8 cellular contexts compared by ENCODE assay signal in genomic region chr16:1492082-1492922, GRCh38. TPM values are rescaled to one million over a fixed set of nuclear protein-coding genes. Genes with fewer than 3 reads are reported as not detected.
DNase-seq lines count a peak whose midpoint lies in the region; ATAC-seq and TF ChIP-seq lines count a peak whose summit lies in the region.

No MANE protein-coding gene starts in this region.

- peaks cover 24% of the 10 kb centered on the region for H3K79me2 ChIP-seq in OCI-LY3 (ENCODE audit: low read length)

- CTCF ChIA-PET in CD4-positive, alpha-beta T cell (lab: Charles Lee), result interaction anchor here (0.7 to 1.3 kb wide), 3 partner anchors 36 to 389 kb away, joined by 3 to 4 read pairs (median 3); partner anchors contain the start of gene UQCC4

- H3K36me3 Mint-ChIP-seq in CD4-positive, alpha-beta T cell (ENCODE audit: low read depth), result peaks cover 5% of the 10 kb centered on the region
- no peaks in the 10 kb centered on the region for H3K36me3 Mint-ChIP-seq in endothelial cell (ENCODE audit: low read depth, unreplicated experiment)

- no peaks in the 10 kb centered on the region for H4K20me1 ChIP-seq in OCI-LY3 (ENCODE audit: insufficient read depth, low read length)

- H3K36me3 ChIP-seq in OCI-LY3 (replicated peaks; ENCODE audit: low read depth, low read length) (peaks cover 13% of the 10 kb centered on the region), neuron (ENCODE audit: insufficient read depth, low read length) (peaks cover 22% of the 10 kb centered on the region)

- no peaks in the 10 kb centered on the region for H3K27me3 Mint-ChIP-seq in CD4-positive, alpha-beta T cell
- H3K27me3 Mint-ChIP-seq in endothelial cell (ENCODE audit: unreplicated experiment), result peaks cover 13% of the 10 kb centered on the region

- peak overlapping the region; percentile 84 for H3K27ac ChIP-seq in CD4-positive, alpha-beta T cell (ENCODE audit: low read depth, low read length)
- peak overlapping the region; percentile 7; the same call in 1 of the 2 replicates for H3K27ac ChIP-seq in OCI-LY3 (ENCODE audit: low read length)

- H2AFZ ChIP-seq in OCI-LY3 (ENCODE audit: low read depth, low read length) (peak overlapping the region; percentile 19), neuron (ENCODE audit: low read depth, low read length) (peak overlapping the region; percentile 40)

- H3K4me1 ChIP-seq in OCI-LY3 (ENCODE audit: low read length) (peaks cover 12% of the 10 kb centered on the region), neuron (ENCODE audit: insufficient read depth, low read length) (peaks cover 15% of the 10 kb centered on the region)

- peak overlapping the region; percentile 97 for H3K27ac Mint-ChIP-seq in CD4-positive, alpha-beta T cell
- H3K27ac Mint-ChIP-seq in endothelial cell (ENCODE audit: unreplicated experiment), result peak overlapping the region; percentile 88

- POLR2A ChIA-PET in CD4-positive, alpha-beta T cell (lab: Charles Lee), result interaction anchor here (0.6 to 2.7 kb wide), 11 partner anchors 16 to 290 kb away, joined by 3 to 27 read pairs (median 3); partner anchors contain the start of genes JPT2, NUBP2, SPSB3 and TMEM204

- H3K4me3 Mint-ChIP-seq in CD4-positive, alpha-beta T cell, result peak overlapping the region; percentile 95
- peak overlapping the region; percentile 95 for H3K4me3 Mint-ChIP-seq in endothelial cell (ENCODE audit: unreplicated experiment)

- H3K4me2 ChIP-seq in OCI-LY3 (ENCODE audit: low read length), result peak overlapping the region; percentile 90

- peak overlapping the region; percentile 60 for H3K9ac ChIP-seq in OCI-LY3 (ENCODE audit: low read length)

- H3K4me3 ChIP-seq in OCI-LY3 (ENCODE audit: low read length), result peak overlapping the region; percentile 81
- peak overlapping the region; percentile 54 for H3K4me3 ChIP-seq in neuron (ENCODE audit: low read length)

- intact Hi-C loops in CD4-positive, alpha-beta T cell (cut with DNase I, micrococcal nuclease), result loop anchor here (2.0 to 5.0 kb wide), 7 partner anchors 18 to 185 kb away; partner anchors contain the start of genes CLCN7 (in 1 of the 2), UBE2I (in 1 of the 2) and UQCC4 (in 1 of the 2)

- H3K27me3 ChIP-seq in CD4-positive, alpha-beta T cell (ENCODE audit: control insufficient read depth, insufficient read depth, low read length), result no peaks in the 10 kb centered on the region
- no peaks in the 10 kb centered on the region for H3K27me3 ChIP-seq in OCI-LY3 (ENCODE audit: low read depth, low read length)
- H3K27me3 ChIP-seq in neuron (ENCODE audit: insufficient read depth, low read length), result no peaks in the 10 kb centered on the region

- no peaks in the 10 kb centered on the region for H3K9me3 ChIP-seq in CD4-positive, alpha-beta T cell (ENCODE audit: control insufficient read depth, low read length)
- H3K9me3 ChIP-seq in OCI-LY3 (ENCODE audit: insufficient read depth, low read length), result no peaks in the 10 kb centered on the region
- no peaks in the 10 kb centered on the region for H3K9me3 ChIP-seq in neuron (ENCODE audit: low read length)

- no peak for TF ChIP-seq CTCF in CD4-positive, alpha-beta T cell (IDR thresholded peaks at IDR 0.05)
- TF ChIP-seq CTCF in OCI-LY3 (IDR thresholded peaks at IDR 0.05; ENCODE audit: low read depth, low read length), result no peak
- no peak for TF ChIP-seq CTCF in endothelial cell (IDR thresholded peaks at IDR 0.05; ENCODE audit: unreplicated experiment)

- ATAC-seq in CD4-positive, alpha-beta T cell (ENCODE audit: poor library complexity), result no peak
- ATAC-seq in GM18907 (IDR thresholded peaks at IDR 0.05; ENCODE audit: unreplicated experiment) (no peak), GM21825 (IDR thresholded peaks at IDR 0.05; ENCODE audit: unreplicated experiment) (no peak)

- H3K9me3 Mint-ChIP-seq in CD4-positive, alpha-beta T cell, result no peaks in the 10 kb centered on the region
- H3K9me3 Mint-ChIP-seq in endothelial cell (ENCODE audit: unreplicated experiment), result no peaks in the 10 kb centered on the region

- DNase-seq in CD4-positive, alpha-beta T cell, result no peak
- DNase-seq in endothelial cell (ENCODE audit: low spot score) (no peak), NCI-H2107 treated with DMSO at 0.1 percent for 48 hours (lab: John Stamatoyannopoulos, UW; ENCODE audit: unreplicated experiment) (no peak), NCI-H524 (lab: John Stamatoyannopoulos, UW) (no peak)

- peaks cover 10% of the 10 kb centered on the region for H3K4me1 Mint-ChIP-seq in CD4-positive, alpha-beta T cell (ENCODE audit: low read depth)
- peaks cover 12% of the 10 kb centered on the region for H3K4me1 Mint-ChIP-seq in endothelial cell (ENCODE audit: unreplicated experiment)

RNA-seq across cellular contexts. Expression of gene TELO2, which starts 0.9 kb away (rescaled TPM):
- 10 to 100 TPM; 29.7 to 30.8 TPM for total RNA-seq in CD4-positive, alpha-beta T cell
- total RNA-seq in endothelial cell (ENCODE audit: unreplicated experiment), result 64.5 TPM

RNA-seq across cellular contexts. Expression of gene PTX4, which starts 3.6 kb away (rescaled TPM):
- total RNA-seq in CD4-positive, alpha-beta T cell, result not detected
- total RNA-seq in endothelial cell (ENCODE audit: unreplicated experiment), result 0.21 TPM

RNA-seq across cellular contexts. Expression of gene CLCN7, which starts 17.5 kb away (rescaled TPM):
- total RNA-seq in CD4-positive, alpha-beta T cell, result 10 to 100 TPM; 70.5 to 76.2 TPM
- 99.1 TPM for total RNA-seq in endothelial cell (ENCODE audit: unreplicated experiment)

RNA-seq across cellular contexts. Expression of gene TMEM204, which starts 41.2 kb away (rescaled TPM):
- 10 to 100 TPM; 20.5 to 22.1 TPM for total RNA-seq in CD4-positive, alpha-beta T cell
- 66.3 TPM for total RNA-seq in endothelial cell (ENCODE audit: unreplicated experiment)

RNA-seq across cellular contexts. Expression of gene CCDC154, which starts 47.9 kb away (rescaled TPM):
- total RNA-seq in CD4-positive, alpha-beta T cell, result 1 to 10 TPM; 2.9 to 3.0 TPM
- total RNA-seq in endothelial cell (ENCODE audit: unreplicated experiment), result 2.4 TPM
